8 cellular contexts compared by ENCODE assay signal in the genomic region with DNA sequence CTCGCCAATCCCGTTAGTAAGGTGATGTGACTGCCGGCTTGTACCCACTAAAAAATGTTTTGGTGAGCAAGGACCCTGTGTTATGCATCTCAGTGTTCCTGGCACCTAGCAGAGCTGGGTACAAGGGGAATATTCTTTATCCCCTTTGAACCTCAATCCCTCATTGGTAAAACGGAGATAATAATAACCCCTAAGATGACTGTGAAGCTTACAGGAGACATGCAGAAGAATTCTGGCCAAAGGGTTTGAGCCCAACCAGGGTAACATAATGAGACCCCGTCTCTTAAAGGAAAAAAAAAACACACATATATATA. TPM values are rescaled to one million over a fixed set of nuclear protein-coding genes. Genes with fewer than 3 reads are reported as not detected.
DNase-seq lines count a peak whose midpoint lies in the region; ATAC-seq and TF ChIP-seq lines count a peak whose summit lies in the region.

No MANE protein-coding gene starts in this region.

- peak overlapping the region; percentile 48 to 63 for H3K4me3 ChIP-seq in CD4-positive, alpha-beta memory T cell (ENCODE audit: low read length in 2 of 2)
- peak overlapping the region; percentile 99 for H3K4me3 ChIP-seq in OCI-LY7 (ENCODE audit: low read depth, low read length, poor library complexity, severe bottlenecking)
- peak overlapping the region; percentile 98 for H3K4me3 ChIP-seq in endodermal cell (ENCODE audit: low read length)
- H3K4me3 ChIP-seq in osteoblast (ENCODE audit: insufficient read depth, low read length): peak overlapping the region; percentile 79

- H3K9me2 ChIP-seq in OCI-LY7 (ENCODE audit: insufficient read depth, low read length): no peaks in the 10 kb centered on the region

- no peak for ATAC-seq in HG03378 (IDR thresholded peaks at IDR 0.05; ENCODE audit: unreplicated experiment)

- intact Hi-C loops in CD4-positive, alpha-beta memory T cell (cut with micrococcal nuclease): no loop called here
- intact Hi-C loops in OCI-LY7 (cut with micrococcal nuclease; ENCODE audit: unreplicated experiment): no loop called here

- H3K9me3 Mint-ChIP-seq in CD4-positive, alpha-beta memory T cell: no peaks in the 10 kb centered on the region
- H3K9me3 Mint-ChIP-seq in endodermal cell: no peaks in the 10 kb centered on the region

- H3K4me3 Mint-ChIP-seq in CD4-positive, alpha-beta memory T cell: peak overlapping the region; percentile 90 to 97 (median 93)
- H3K4me3 Mint-ChIP-seq in endodermal cell: peak overlapping the region; percentile 78

- no peak for DNase-seq in CD4-positive, alpha-beta memory T cell
- DNase-seq in OCI-LY7 (ENCODE audit: low spot score): peak; percentile 33
- no peak for DNase-seq in endodermal cell
- DNase-seq in osteoblast (ENCODE audit: insufficient read length, low spot score, missing footprints): no peak
- DNase-seq in activated CD4-positive, CD25-positive, alpha-beta regulatory T cell treated with anti-CD3 and anti-CD28 coated beads, Interleukin-2, amount 50 U/mL, for 72 hours: no peak
- DNase-seq in NCI-H2107 treated with DMSO at 0.1 percent for 48 hours (lab: John Stamatoyannopoulos, UW; ENCODE audit: unreplicated experiment): no peak
- no peak for DNase-seq in NOMO-1 (lab: John Stamatoyannopoulos, UW; ENCODE audit: unreplicated experiment in 2 of 2)

- peaks cover 43 to 78% (median 59%) of the 10 kb centered on the region in 4 donors for H3K4me1 Mint-ChIP-seq in CD4-positive, alpha-beta memory T cell
- H3K4me1 Mint-ChIP-seq in endodermal cell: peaks cover 32% of the 10 kb centered on the region

- 3 to 10% methylated on average over 3 of the region's 5 CpGs for WGBS in endodermal cell (ENCODE audit: insufficient coverage in 1 of 2, insufficient read length in 1 of 2), 2 experiments

- no peaks in the 10 kb centered on the region for H3K9me3 ChIP-seq in CD4-positive, alpha-beta memory T cell (ENCODE audit: control insufficient read depth in 1 of 2, low read length in 2 of 2)
- H3K9me3 ChIP-seq in OCI-LY7 (ENCODE audit: low read length): peaks cover 4% of the 10 kb centered on the region; the same call in 1 of the 2 replicates
- no peaks in the 10 kb centered on the region for H3K9me3 ChIP-seq in endodermal cell (ENCODE audit: control insufficient read depth, low read length)
- no peaks in the 10 kb centered on the region for H3K9me3 ChIP-seq in osteoblast (ENCODE audit: low read depth, low read length)

- H3K36me3 Mint-ChIP-seq in CD4-positive, alpha-beta memory T cell: peaks cover 0 to 15% of the 10 kb centered on the region in 2 donors
- H3K36me3 Mint-ChIP-seq in endodermal cell (ENCODE audit: low read depth): peaks cover 12% of the 10 kb centered on the region

- H3K27ac Mint-ChIP-seq in CD4-positive, alpha-beta memory T cell: peak overlapping the region; percentile 71 to 95 (median 90)
- peak overlapping the region; percentile 92 for H3K27ac Mint-ChIP-seq in endodermal cell

- peaks cover 51% of the 10 kb centered on the region for H3K4me1 ChIP-seq in CD4-positive, alpha-beta memory T cell (ENCODE audit: insufficient read depth, low read length)
- peaks cover 62% of the 10 kb centered on the region for H3K4me1 ChIP-seq in OCI-LY7 (ENCODE audit: insufficient read depth, low read length, poor library complexity, severe bottlenecking)
- H3K4me1 ChIP-seq in endodermal cell (ENCODE audit: control insufficient read depth, insufficient read depth, low read length): peaks cover 6% of the 10 kb centered on the region
- peaks cover 24% of the 10 kb centered on the region for H3K4me1 ChIP-seq in osteoblast (ENCODE audit: insufficient read depth, low read length)

- no peaks in the 10 kb centered on the region for H3K27me3 ChIP-seq in CD4-positive, alpha-beta memory T cell (ENCODE audit: insufficient read depth, low read length)
- H3K27me3 ChIP-seq in endodermal cell (ENCODE audit: control insufficient read depth, insufficient read depth, low read length, poor library complexity, severe bottlenecking): no peaks in the 10 kb centered on the region
- H3K27me3 ChIP-seq in osteoblast (ENCODE audit: insufficient read depth, low read length): no peaks in the 10 kb centered on the region

- H4K20me1 ChIP-seq in OCI-LY7 (ENCODE audit: insufficient read depth, low read length) (peaks cover 43% of the 10 kb centered on the region), osteoblast (ENCODE audit: insufficient read depth, low read length) (peaks cover 35% of the 10 kb centered on the region)

- H3K9ac ChIP-seq in endodermal cell (ENCODE audit: extremely low read depth, low read length, poor library complexity, severe bottlenecking): peak overlapping the region; percentile 80

- BruUV-seq in OCI-LY7 (replicated peaks; lab: Mats Ljungman, UMichigan): TSS peak; percentile 63

- no peaks in the 10 kb centered on the region for H3K27me3 Mint-ChIP-seq in CD4-positive, alpha-beta memory T cell
- H3K27me3 Mint-ChIP-seq in endodermal cell (ENCODE audit: insufficient read depth): peaks cover 6% of the 10 kb centered on the region

- CTCF ChIA-PET in CD4-positive, alpha-beta memory T cell (lab: Charles Lee; ENCODE audit: partially characterized antibody): interaction anchor here (0.7 to 2.5 kb wide), 4 partner anchors 47 to 76 kb away, joined by 3 to 7 read pairs (median 4); no protein-coding TSS in a partner anchor
- CTCF ChIA-PET in OCI-LY7 (lab: Charles Lee; ENCODE audit: unreplicated experiment): no interaction called here

- H3K79me2 ChIP-seq in OCI-LY7 (ENCODE audit: insufficient read depth, low read depth, low read length) (peaks cover 65% of the 10 kb centered on the region), osteoblast (ENCODE audit: insufficient read depth, low read length) (peaks cover 27% of the 10 kb centered on the region)

- no peaks in the 10 kb centered on the region for H3K36me3 ChIP-seq in CD4-positive, alpha-beta memory T cell (ENCODE audit: insufficient read depth, low read length)
- H3K36me3 ChIP-seq in OCI-LY7 (ENCODE audit: insufficient read depth, low read length): peaks cover 59% of the 10 kb centered on the region
- peaks cover 8% of the 10 kb centered on the region for H3K36me3 ChIP-seq in endodermal cell (ENCODE audit: control insufficient read depth, insufficient read depth, low read length)
- H3K36me3 ChIP-seq in osteoblast (ENCODE audit: insufficient read depth, low read length): peaks cover under 1% of the 10 kb centered on the region

- POLR2A ChIA-PET in CD4-positive, alpha-beta memory T cell (lab: Charles Lee; ENCODE audit: partially characterized antibody): interaction anchor here (0.8 to 2.9 kb wide), 10 partner anchors 10 to 87 kb away, joined by 3 to 19 read pairs (median 4); partner anchors contain the start of genes COG7, EARS2, NDUFAB1 and UBFD1
- POLR2A ChIA-PET in OCI-LY7 (lab: Charles Lee): interaction anchor here (0.7 to 1.8 kb wide), 7 partner anchors 9 to 1591 kb away, joined by 3 to 7 read pairs (median 3); partner anchors contain the start of gene NDUFAB1

- TF ChIP-seq CTCF in OCI-LY7 (conservative IDR thresholded peaks at IDR 0.05; ENCODE audit: low read length): no peak
- TF ChIP-seq CTCF in endodermal cell (conservative IDR thresholded peaks at IDR 0.05): no peak
- no peak for TF ChIP-seq CTCF in osteoblast (IDR thresholded peaks at IDR 0.05; ENCODE audit: extremely low read depth, low read depth, low read length)

- peak overlapping the region; percentile 61 for H3K27ac ChIP-seq in CD4-positive, alpha-beta memory T cell (ENCODE audit: low read depth, low read length)
- H3K27ac ChIP-seq in OCI-LY7 (ENCODE audit: low read depth, low read length, poor library complexity, severe bottlenecking) (peak overlapping the region; percentile 91), endodermal cell (ENCODE audit: low read depth, low read length) (no peak overlapping the region), osteoblast (ENCODE audit: low read depth, low read length) (no peak overlapping the region)

- no peak overlapping the region for H2AFZ ChIP-seq in OCI-LY7 (ENCODE audit: low read length)
- H2AFZ ChIP-seq in osteoblast (ENCODE audit: low read length): no peak overlapping the region

- H3K4me2 ChIP-seq in OCI-LY7 (ENCODE audit: low read length): peak overlapping the region; percentile 97
- H3K4me2 ChIP-seq in osteoblast (ENCODE audit: insufficient read depth, low read length): peak overlapping the region; percentile 92

RNA-seq across cellular contexts. Expression of gene GGA2, which starts 0.9 kb away (rescaled TPM):
- 100 to 1,000 TPM; 114 to 118 TPM for total RNA-seq in CD4-positive, alpha-beta memory T cell
- polyA plus RNA-seq in CD4-positive, alpha-beta memory T cell: 10 to 100 TPM; 49.2 to 49.6 TPM
- total RNA-seq in OCI-LY7 (2014; rRNA removed; shearing (Covaris generic)): 213 and 256 TPM in 2 replicates
- total RNA-seq in OCI-LY7 (2022) (580 and 590 TPM in 2 replicates), endodermal cell (100 to 1,000 TPM in 1 of 2 donors, 10 to 100 TPM in 1; 99.4 to 116 TPM), osteoblast (18.1 and 26.2 TPM in 2 replicates)
- 72.5 TPM for polyA plus RNA-seq in endodermal cell (2013, experiment 1 of 2)
- 57.7 TPM for polyA plus RNA-seq in endodermal cell (2013, experiment 2 of 2)

RNA-seq across cellular contexts. Expression of gene EARS2, which starts 47.8 kb away (rescaled TPM):
- 10 to 100 TPM; 13.6 to 16.0 TPM for total RNA-seq in CD4-positive, alpha-beta memory T cell
- 10 to 100 TPM; 11.4 to 15.6 TPM for polyA plus RNA-seq in CD4-positive, alpha-beta memory T cell
- 32.3 and 42.1 TPM in 2 replicates for total RNA-seq in OCI-LY7 (2014; rRNA removed; shearing (Covaris generic))
- 27.8 and 38.5 TPM in 2 replicates for total RNA-seq in OCI-LY7 (2022)
- 10 to 100 TPM; 32.0 to 36.1 TPM for total RNA-seq in endodermal cell
- 29.1 TPM for polyA plus RNA-seq in endodermal cell (2013, experiment 1 of 2)
- 21.1 TPM for polyA plus RNA-seq in endodermal cell (2013, experiment 2 of 2)
- 26.8 and 32.6 TPM in 2 replicates for total RNA-seq in osteoblast

RNA-seq across cellular contexts. Expression of gene UBFD1, which starts 48.1 kb away (rescaled TPM):
- total RNA-seq in CD4-positive, alpha-beta memory T cell: 10 to 100 TPM; 41.0 to 41.2 TPM
- 10 to 100 TPM; 11.9 to 15.3 TPM for polyA plus RNA-seq in CD4-positive, alpha-beta memory T cell
- 39.1 and 42.4 TPM in 2 replicates for total RNA-seq in OCI-LY7 (2014; rRNA removed; shearing (Covaris generic))
- total RNA-seq in OCI-LY7 (2022) (62.8 and 67.1 TPM in 2 replicates), endodermal cell (100 to 1,000 TPM; 105 to 113 TPM), osteoblast (94.3 and 109 TPM in 2 replicates)
- polyA plus RNA-seq in endodermal cell (2013, experiment 1 of 2): 59.4 TPM
- polyA plus RNA-seq in endodermal cell (2013, experiment 2 of 2): 54.8 TPM

RNA-seq across cellular contexts. Expression of gene COG7, which starts 56.4 kb away (rescaled TPM):
- total RNA-seq in CD4-positive, alpha-beta memory T cell: 10 to 100 TPM; 19.7 to 24.7 TPM
- polyA plus RNA-seq in CD4-positive, alpha-beta memory T cell: 10 to 100 TPM; 11.4 to 13.0 TPM
- total RNA-seq in OCI-LY7 (2014; rRNA removed; shearing (Covaris generic)): 11.1 and 11.4 TPM in 2 replicates
- total RNA-seq in OCI-LY7 (2022): 21.0 TPM in 2 replicates
- 10 to 100 TPM; 19.9 to 31.3 TPM for total RNA-seq in endodermal cell
- polyA plus RNA-seq in endodermal cell (2013, experiment 1 of 2): 26.4 TPM
- polyA plus RNA-seq in endodermal cell (2013, experiment 2 of 2): 20.0 TPM
- 17.0 and 20.9 TPM in 2 replicates for total RNA-seq in osteoblast

Comparison
In these comparisons a context has a peak if more than half of its experiments do, and no peak if none do; other contexts are left out.
1. H3K27ac ChIP-seq: peak in CD4-positive, alpha-beta memory T cell (single experiment) and OCI-LY7 (single experiment); none in endodermal cell (single experiment) and osteoblast (single experiment).
2. Peak in every context shown above with its lines, with median percentiles within 50 percentile points of each other: H3K4me3 ChIP-seq.